ENCODE assay signal across 8 cellular contexts in genomic region chr3:100103558-100104441, GRCh38. TPM values are rescaled to one million over a fixed set of nuclear protein-coding genes. Genes with fewer than 3 reads are reported as not detected.
DNase-seq lines count a peak whose midpoint lies in the region; ATAC-seq and TF ChIP-seq lines count a peak whose summit lies in the region.

No MANE protein-coding gene starts in this region.

- H3K9me3 ChIP-seq in stomach = no peaks in the 10 kb centered on the region

- peak overlapping the region in 3 of 5 experiments; percentile 14 to 56 (median 49) for H3K27ac Mint-ChIP-seq in brain

- DNase-seq in LHCN-M2 (ENCODE audit: low read depth) (peak; percentile 84), stomach (peak; percentile 60), KG1 (lab: John Stamatoyannopoulos, UW) (no peak), posterior vena cava (ENCODE audit: low spot score) (no peak), UCSD-AML1 (lab: John Stamatoyannopoulos, UW; ENCODE audit: unreplicated experiment) (no peak)

- no peak for TF ChIP-seq EP300 in stomach (IDR thresholded peaks at IDR 0.05)

- H3K4me3 Mint-ChIP-seq in brain = no peak overlapping the region

- 21 to 47% (median 26%) methylated on average over 4 of the region's 4 CpGs for WGBS in stomach, 5 donors

- H3K27me3 ChIP-seq in stomach = no peaks in the 10 kb centered on the region

- H3K4me1 ChIP-seq in stomach = peaks cover 19 to 67% (median 43%) of the 10 kb centered on the region in 4 donors

- no peaks in the 10 kb centered on the region for H3K36me3 ChIP-seq in stomach

- no peak overlapping the region for H3K4me3 ChIP-seq in stomach

- peaks cover 61% of the 10 kb centered on the region for H3K4me1 Mint-ChIP-seq in brain

- ATAC-seq in GM18519 (IDR thresholded peaks at IDR 0.05; ENCODE audit: low FRiP score, unreplicated experiment) (peak; percentile 53), GM21786 (IDR thresholded peaks at IDR 0.05; ENCODE audit: unreplicated experiment) (peak; percentile 93)

- no peak for TF ChIP-seq CTCF in brain (conservative IDR thresholded peaks at IDR 0.05)
- TF ChIP-seq CTCF in stomach (IDR thresholded peaks at IDR 0.05) = no peak

- peaks cover 0 to 3% (median 1%) of the 10 kb centered on the region in 5 experiments for H3K9me3 Mint-ChIP-seq in brain

- intact Hi-C loops in stomach (cut with DNase I; ENCODE audit: low total_unique reads) = no loop called here
- intact Hi-C loops in posterior vena cava (cut with DNase I) = no loop called here

- H3K27ac ChIP-seq in stomach = peak overlapping the region in 3 of 5 donors; percentile 13 to 40 (median 32)

- H3K27me3 Mint-ChIP-seq in brain = no peaks in the 10 kb centered on the region

- peaks cover 5% of the 10 kb centered on the region for H3K36me3 Mint-ChIP-seq in brain

- TF ChIP-seq POLR2A in stomach (IDR thresholded peaks at IDR 0.05) = no peak

RNA-seq across cellular contexts. Expression of gene FILIP1L, which starts 10.5 kb away (rescaled TPM):
- total RNA-seq in LHCN-M2 (2014; rRNA removed) (2.2 and 4.7 TPM in 2 replicates), stomach (10 to 100 TPM; 48.7 to 97.3 (median 59.8) TPM), posterior vena cava (100 to 1,000 TPM; 370 to 630 TPM)
- 3.1 TPM for polyA plus RNA-seq in LHCN-M2 (2012)
- polyA plus RNA-seq in brain (ENCODE audit: insufficient read depth, low read depth, low replicate concordance) (2.8 TPM), stomach (10 to 100 TPM; 10.6 to 98.4 (median 24.6) TPM)

Comparison
In these comparisons a context has a peak if more than half of its experiments do, and no peak if none do; other contexts are left out.
1. DNase-seq: peak in LHCN-M2 (single experiment) and stomach (single experiment); none in KG1 (single experiment), posterior vena cava (single experiment) and UCSD-AML1 (single experiment).